ENCODE assay signal across 8 cellular contexts in the genomic region with DNA sequence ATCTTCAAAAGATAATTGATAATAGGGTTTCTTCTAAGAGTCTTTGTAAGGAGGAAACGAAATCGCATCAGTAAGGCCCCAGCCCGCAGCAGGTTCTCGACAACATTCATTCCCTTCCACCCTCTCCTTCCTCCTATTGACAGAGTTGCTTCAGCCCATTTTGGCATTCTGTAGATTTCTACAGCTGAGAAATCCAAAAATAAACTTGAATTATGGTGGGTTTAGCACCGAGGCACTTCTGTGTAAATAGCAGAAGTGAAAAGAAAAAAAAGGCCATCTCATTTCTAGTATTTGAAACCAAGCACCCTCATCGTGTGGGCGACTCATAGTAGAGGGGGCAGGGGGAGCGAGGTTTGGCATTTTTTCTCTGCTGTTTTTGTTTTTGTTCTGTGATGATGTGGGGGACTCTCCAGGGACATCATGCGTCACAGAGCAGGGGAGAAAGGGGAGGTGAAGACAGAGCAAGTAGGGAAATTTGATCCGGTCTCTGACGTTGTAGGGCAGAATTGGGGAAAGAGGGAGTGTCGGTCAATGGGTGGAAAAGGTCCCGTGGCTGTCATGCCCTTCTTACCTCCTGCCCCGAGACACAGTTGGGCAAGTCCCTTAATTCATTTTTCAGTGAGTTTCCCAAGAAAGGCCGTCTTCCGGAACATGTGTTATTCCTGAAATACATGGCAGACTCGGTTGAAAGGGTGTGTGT. TPM values are rescaled to one million over a fixed set of nuclear protein-coding genes. Genes with fewer than 3 reads are reported as not detected.
A peak's percentile ranks its signal among the peaks of the same experiment; 100 is the strongest.
DNase-seq lines count a peak whose midpoint lies in the region; ATAC-seq lines count a peak whose summit lies in the region.

No MANE protein-coding gene starts in this region.

- peak; percentile 87 for DNase-seq in activated CD4-positive, alpha-beta T cell treated with anti-CD3 and anti-CD28 coated beads for 36 hours
- DNase-seq in fibroblast of peridontal ligament (ENCODE audit: extremely low read depth) (peak; percentile 88), kidney tubule cell (ENCODE audit: low spot score) (no peak), cerebellar nuclear complex (lab: John Stamatoyannopoulos, UW) (no peak), cortex of kidney (lab: John Stamatoyannopoulos, UW) (no peak)
- DNase-seq in stimulated activated CD8-positive, alpha-beta memory T cell treated with anti-CD3 and anti-CD28 coated beads, Interleukin-15, amount 100 ng/mL, for 48 hours (ENCODE audit: low read depth in 2 of 2), result peak; percentile 64 to 71

- CTCF ChIA-PET in activated CD4-positive, alpha-beta T cell treated with anti-CD3 and anti-CD28 coated beads for 36 hours (lab: Charles Lee), result interaction anchor here (1.1 kb wide), 1 partner anchor 39 kb away, joined by 3 read pairs; no protein-coding TSS in a partner anchor

- H3K27ac Mint-ChIP-seq in activated CD4-positive, alpha-beta T cell treated with anti-CD3 and anti-CD28 coated beads for 36 hours, result peak overlapping the region; percentile 97

- ATAC-seq in GM19043 (IDR thresholded peaks at IDR 0.05; ENCODE audit: low read depth, unreplicated experiment) (peak; percentile 46), HG03135 (IDR thresholded peaks at IDR 0.05; ENCODE audit: unreplicated experiment) (peak; percentile 66)
- ATAC-seq in activated CD4-positive, alpha-beta T cell treated with anti-CD3 and anti-CD28 coated beads for 36 hours, result peak; percentile 57

- intact Hi-C loops in activated CD4-positive, alpha-beta T cell treated with anti-CD3 and anti-CD28 coated beads for 36 hours (cut with DNase I, micrococcal nuclease), result loop anchor here (1.0 to 5.0 kb wide), 8 partner anchors 9 to 227 kb away; a partner anchor contains a TSS

- H3K4me1 Mint-ChIP-seq in activated CD4-positive, alpha-beta T cell treated with anti-CD3 and anti-CD28 coated beads for 36 hours, result peaks cover 97% of the 10 kb centered on the region

- H3K27me3 Mint-ChIP-seq in activated CD4-positive, alpha-beta T cell treated with anti-CD3 and anti-CD28 coated beads for 36 hours, result no peaks in the 10 kb centered on the region

- H3K36me3 Mint-ChIP-seq in activated CD4-positive, alpha-beta T cell treated with anti-CD3 and anti-CD28 coated beads for 36 hours (ENCODE audit: low read depth), result peaks cover 21% of the 10 kb centered on the region

- peak overlapping the region; percentile 65 for H3K4me3 Mint-ChIP-seq in activated CD4-positive, alpha-beta T cell treated with anti-CD3 and anti-CD28 coated beads for 36 hours

- POLR2A ChIA-PET in activated CD4-positive, alpha-beta T cell treated with anti-CD3 and anti-CD28 coated beads for 36 hours (lab: Charles Lee), result interaction anchor here (0.5 to 2.8 kb wide), 8 partner anchors 8 to 59 kb away, joined by 3 to 63 read pairs (median 4); a partner anchor contains a TSS

- peaks cover 7% of the 10 kb centered on the region for H3K9me3 Mint-ChIP-seq in activated CD4-positive, alpha-beta T cell treated with anti-CD3 and anti-CD28 coated beads for 36 hours (ENCODE audit: low read depth)

RNA-seq across cellular contexts. Expression of a gene that starts 33.8 kb away (rescaled TPM):
- total RNA-seq in activated CD4-positive, alpha-beta T cell treated with anti-CD3 and anti-CD28 coated beads for 36 hours, result 100 to 1,000 TPM; 325 to 389 TPM

RNA-seq across cellular contexts. Expression of a gene that starts 48.5 kb away (rescaled TPM):
- 100 to 1,000 TPM in 1 of 2 experiments, 10 to 100 TPM in 1; 99.7 to 122 TPM for total RNA-seq in activated CD4-positive, alpha-beta T cell treated with anti-CD3 and anti-CD28 coated beads for 36 hours

Comparison
In these comparisons a context has a peak if more than half of its experiments do, and no peak if none do; other contexts are left out.
1. DNase-seq: peak in activated CD4-positive, alpha-beta T cell treated with anti-CD3 and anti-CD28 coated beads for 36 hours (single experiment), fibroblast of peridontal ligament (single experiment) and stimulated activated CD8-positive, alpha-beta memory T cell treated with anti-CD3 and anti-CD28 coated beads, Interleukin-15, amount 100 ng/mL, for 48 hours (2 of 2); none in kidney tubule cell (single experiment), cerebellar nuclear complex (0 of 2) and cortex of kidney (single experiment).
2. Peak in every context shown above with its lines, with median percentiles within 50 percentile points of each other: ATAC-seq.